In genomic region chr14:84036863-84037262, GRCh38 we compare ENCODE assay signal across 10 cellular contexts.
A peak's percentile ranks its signal among the peaks of the same experiment; 100 is the strongest.
DNase-seq lines count a peak whose midpoint lies in the region; ATAC-seq and TF ChIP-seq lines count a peak whose summit lies in the region.
"Had no signal": no experiment of that assay in that cellular context is flagged by ENCODE, and none has a peak within 500 bp of the region (broad histone marks: within the 10 kb centered on the region; RNA-seq: fewer than 3 reads in every experiment).

No MANE protein-coding gene starts in this region.

- H3K4me3 Mint-ChIP-seq in GM23338: no peak overlapping the region
- H3K4me3 Mint-ChIP-seq: memory B cell had no signal

- no peaks in the 10 kb centered on the region; the same call in 2 of the 3 replicates for H3K4me1 Mint-ChIP-seq in GM23338
- H3K4me1 Mint-ChIP-seq: memory B cell had no signal

- no peak overlapping the region for H3K4me3 ChIP-seq in GM23338
- no peak overlapping the region for H3K4me3 ChIP-seq in Peyer's patch

- TF ChIP-seq CTCF in GM23338 (conservative IDR thresholded peaks at IDR 0.05; ENCODE audit: low read depth in 2 of 2): no peak
- no peak for TF ChIP-seq CTCF in Peyer's patch (IDR thresholded peaks at IDR 0.05)

- ATAC-seq in GM23338: no peak
- ATAC-seq in HG03469 (IDR thresholded peaks at IDR 0.05; ENCODE audit: unreplicated experiment): no peak

- H3K27ac Mint-ChIP-seq in GM23338: no peak overlapping the region
- H3K27ac Mint-ChIP-seq: memory B cell had no signal

- peak overlapping the region; percentile 75; the same call in 1 of the 2 replicates for H2AFZ ChIP-seq in GM23338

- H3K9me3 Mint-ChIP-seq in GM23338: no peaks in the 10 kb centered on the region
- H3K9me3 Mint-ChIP-seq: memory B cell had no signal

- no peak overlapping the region for H3K27ac ChIP-seq in GM23338 (ENCODE audit: low read depth)
- H3K27ac ChIP-seq in Peyer's patch: no peak overlapping the region
- H3K27ac ChIP-seq: epithelial cell of prostate had no signal

- no peaks in the 10 kb centered on the region for H3K27me3 Mint-ChIP-seq in GM23338 (ENCODE audit: insufficient read depth, low read depth, poor library complexity)
- H3K27me3 Mint-ChIP-seq: memory B cell had no signal

- H3K36me3 Mint-ChIP-seq in GM23338 (ENCODE audit: low read depth): no peaks in the 10 kb centered on the region
- H3K36me3 Mint-ChIP-seq: memory B cell had no signal

- no peaks in the 10 kb centered on the region for H3F3A ChIP-seq in GM23338 (replicated peaks; ENCODE audit: low read depth)

- no peaks in the 10 kb centered on the region for H4K20me1 ChIP-seq in GM23338 (replicated peaks; ENCODE audit: insufficient read depth)

- no peak overlapping the region for H3K4me2 ChIP-seq in GM23338

- DNase-seq in GM23338 (ENCODE audit: low spot score) (no peak), NCI-H226 (peak; percentile 85), dermis blood vessel endothelial cell (peak; percentile 44), renal cortical epithelial cell (ENCODE audit: low read depth) (peak; percentile 17), Peyer's patch (no peak), LoVo (ENCODE audit: low spot score) (no peak)
- DNase-seq: NCI-H1930 had no signal

- no peak for TF ChIP-seq POLR2A in Peyer's patch (IDR thresholded peaks at IDR 0.05)

- H3K36me3 ChIP-seq in GM23338 (ENCODE audit: insufficient read depth): no peaks in the 10 kb centered on the region
- H3K36me3 ChIP-seq in Peyer's patch: no peaks in the 10 kb centered on the region

- H3K9me3 ChIP-seq in Peyer's patch: no peaks in the 10 kb centered on the region

- H3K4me1 ChIP-seq in GM23338 (ENCODE audit: insufficient read depth) (0 out of 2 replicates have a peak, but pooled peaks cover under 1% of the 10 kb centered on the region), Peyer's patch (no peaks in the 10 kb centered on the region)

- H3K79me2 ChIP-seq in GM23338 (replicated peaks; ENCODE audit: insufficient read depth): no peaks in the 10 kb centered on the region

- H3K9me2 ChIP-seq in GM23338 (ENCODE audit: insufficient read depth): no peaks in the 10 kb centered on the region

- H3K27me3 ChIP-seq in GM23338 (ENCODE audit: insufficient read depth): no peaks in the 10 kb centered on the region
- H3K27me3 ChIP-seq in Peyer's patch: no peaks in the 10 kb centered on the region

TF ChIP-seq in GM23338, 12 proteins besides CTCF, POLR2A, EP300 and RAD21:
- TF ChIP-seq ZNF462 (CRISPR knock-in tag; IDR thresholded peaks at IDR 0.05): no peak
- TF ChIP-seq EZH2phosphoT487 (IDR thresholded peaks at IDR 0.05; ENCODE audit: unreplicated experiment): no peak
- no peak for TF ChIP-seq CREB1 (CRISPR knock-in tag; IDR thresholded peaks at IDR 0.05; ENCODE audit: low read depth)
- TF ChIP-seq EZH2 (IDR thresholded peaks at IDR 0.05; ENCODE audit: low read depth, unreplicated experiment): no peak
- TF ChIP-seq ZNF114 (CRISPR knock-in tag; IDR thresholded peaks at IDR 0.05): no peak
- TF ChIP-seq JUNB (IDR thresholded peaks at IDR 0.05; ENCODE audit: unreplicated experiment): no peak
- no peak for TF ChIP-seq STAT1 (IDR thresholded peaks at IDR 0.05; ENCODE audit: unreplicated experiment)
- no peak for TF ChIP-seq ETS1 (IDR thresholded peaks at IDR 0.05)
- TF ChIP-seq NANOG (IDR thresholded peaks at IDR 0.05; ENCODE audit: borderline replicate concordance): no peak
- TF ChIP-seq, protein P1, sequence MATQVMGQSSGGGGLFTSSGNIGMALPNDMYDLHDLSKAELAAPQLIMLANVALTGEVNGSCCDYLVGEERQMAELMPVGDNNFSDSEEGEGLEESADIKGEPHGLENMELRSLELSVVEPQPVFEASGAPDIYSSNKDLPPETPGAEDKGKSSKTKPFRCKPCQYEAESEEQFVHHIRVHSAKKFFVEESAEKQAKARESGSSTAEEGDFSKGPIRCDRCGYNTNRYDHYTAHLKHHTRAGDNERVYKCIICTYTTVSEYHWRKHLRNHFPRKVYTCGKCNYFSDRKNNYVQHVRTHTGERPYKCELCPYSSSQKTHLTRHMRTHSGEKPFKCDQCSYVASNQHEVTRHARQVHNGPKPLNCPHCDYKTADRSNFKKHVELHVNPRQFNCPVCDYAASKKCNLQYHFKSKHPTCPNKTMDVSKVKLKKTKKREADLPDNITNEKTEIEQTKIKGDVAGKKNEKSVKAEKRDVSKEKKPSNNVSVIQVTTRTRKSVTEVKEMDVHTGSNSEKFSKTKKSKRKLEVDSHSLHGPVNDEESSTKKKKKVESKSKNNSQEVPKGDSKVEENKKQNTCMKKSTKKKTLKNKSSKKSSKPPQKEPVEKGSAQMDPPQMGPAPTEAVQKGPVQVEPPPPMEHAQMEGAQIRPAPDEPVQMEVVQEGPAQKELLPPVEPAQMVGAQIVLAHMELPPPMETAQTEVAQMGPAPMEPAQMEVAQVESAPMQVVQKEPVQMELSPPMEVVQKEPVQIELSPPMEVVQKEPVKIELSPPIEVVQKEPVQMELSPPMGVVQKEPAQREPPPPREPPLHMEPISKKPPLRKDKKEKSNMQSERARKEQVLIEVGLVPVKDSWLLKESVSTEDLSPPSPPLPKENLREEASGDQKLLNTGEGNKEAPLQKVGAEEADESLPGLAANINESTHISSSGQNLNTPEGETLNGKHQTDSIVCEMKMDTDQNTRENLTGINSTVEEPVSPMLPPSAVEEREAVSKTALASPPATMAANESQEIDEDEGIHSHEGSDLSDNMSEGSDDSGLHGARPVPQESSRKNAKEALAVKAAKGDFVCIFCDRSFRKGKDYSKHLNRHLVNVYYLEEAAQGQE (IDR thresholded peaks at IDR 0.05; ENCODE audit: unreplicated experiment): no peak
- no peak for TF ChIP-seq ZNF331 (CRISPR knock-in tag; IDR thresholded peaks at IDR 0.05; ENCODE audit: low read depth)
- no peak for TF ChIP-seq POLR2AphosphoS5 (IDR thresholded peaks at IDR 0.05; ENCODE audit: low read depth)

Comparison
In these comparisons a context has a peak if more than half of its experiments do, and no peak if none do; other contexts are left out.
1. DNase-seq: peak in NCI-H226 (single experiment), dermis blood vessel endothelial cell (single experiment) and renal cortical epithelial cell (single experiment); none in GM23338 (single experiment), Peyer's patch (0 of 3) and LoVo (single experiment).